In genomic region chr10:16458196-16458977, GRCh38 we compare ENCODE assay signal across 30 cellular contexts. TPM values are rescaled to one million over a fixed set of nuclear protein-coding genes. Genes with fewer than 3 reads are reported as not detected.
DNase-seq lines count a peak whose midpoint lies in the region; ATAC-seq and TF ChIP-seq lines count a peak whose summit lies in the region.
"Had no signal": no experiment of that assay in that cellular context is flagged by ENCODE, and none has a peak within 500 bp of the region (broad histone marks: within the 10 kb centered on the region; RNA-seq: fewer than 3 reads in every experiment).

No MANE protein-coding gene starts in this region.

- H3K36me3 Mint-ChIP-seq in activated CD8-positive, alpha-beta memory T cell treated with anti-CD3 and anti-CD28 coated beads, Interleukin-2, amount 10 ng/mL, durations not matched to agents 7 days and 5 days = peaks cover 15% of the 10 kb centered on the region
- no peaks in the 10 kb centered on the region for H3K36me3 Mint-ChIP-seq in nephron progenitor cell (ENCODE audit: low read depth)
- H3K36me3 Mint-ChIP-seq: mesothelial cell of epicardium; natural killer cell treated with Interleukin-12 subunit alpha and Interleukin-12 subunit beta and Interleukin-15 and Interleukin-18, amount 100 ng/mL, for 72 hours had no signal

- H3K27ac Mint-ChIP-seq in activated CD8-positive, alpha-beta memory T cell treated with anti-CD3 and anti-CD28 coated beads, Interleukin-2, amount 10 ng/mL, durations not matched to agents 7 days and 5 days = peak overlapping the region; percentile 2
- peak overlapping the region; percentile 64 for H3K27ac Mint-ChIP-seq in nephron progenitor cell
- H3K27ac Mint-ChIP-seq: activated CD4-positive, alpha-beta memory T cell treated with anti-CD3 and anti-CD28 coated beads, Interleukin-2, amount 10 ng/mL, durations not matched to agents 7 days and 5 days; endodermal cell; mesothelial cell of epicardium; natural killer cell treated with Interleukin-12 subunit alpha and Interleukin-12 subunit beta and Interleukin-15 and Interleukin-18, amount 100 ng/mL, for 72 hours had no signal

- H3K4me1 Mint-ChIP-seq in activated CD8-positive, alpha-beta memory T cell treated with anti-CD3 and anti-CD28 coated beads, Interleukin-2, amount 10 ng/mL, durations not matched to agents 7 days and 5 days = peaks cover 11% of the 10 kb centered on the region
- peaks cover 7% of the 10 kb centered on the region for H3K4me1 Mint-ChIP-seq in nephron progenitor cell
- H3K4me1 Mint-ChIP-seq: endodermal cell, mesothelial cell of epicardium had no signal

- no peak for DNase-seq in activated CD8-positive, alpha-beta memory T cell treated with anti-CD3 and anti-CD28 coated beads, Interleukin-2, amount 10 ng/mL, durations not matched to agents 7 days and 5 days
- DNase-seq in activated CD8-positive, alpha-beta memory T cell treated with anti-CD3 and anti-CD28 coated beads for 24 hours = no peak
- peak; percentile 47 for DNase-seq in NCI-H69 (lab: John Stamatoyannopoulos, UW)
- DNase-seq in nephron progenitor cell = no peak
- no peak for DNase-seq in GM03348 (ENCODE audit: low spot score)
- DNase-seq in posterior vena cava (ENCODE audit: low spot score) = no peak
- DNase-seq in Right ventricle myocardium inferior (ENCODE audit: missing footprints) = no peak
- DNase-seq: activated CD4-positive, alpha-beta memory T cell treated with anti-CD3 and anti-CD28 coated beads, Interleukin-2, amount 10 ng/mL, durations not matched to agents 7 days and 5 days; activated naive CD4-positive, alpha-beta T cell; activated T-cell treated with anti-CD3 and anti-CD28 coated beads, Interleukin-2, amount 50 U/mL, for 1 hour; amygdala; COR-L47; endodermal cell; esophagus squamous epithelium; hippocampal formation; left ventricle myocardium inferior; NCI-H1105; NCI-H1930; NCI-H2227 treated with DMSO at 0.1 percent for 48 hours; pancreas; Peyer's patch; right cardiac atrium; stimulated activated CD4-positive, alpha-beta T cell treated with anti-CD3 and anti-CD28 coated beads, Interleukin-12 subunit alpha, Interleukin-12 subunit beta, amount 100 ng/mL, for 4 hours; stimulated activated CD4-positive, alpha-beta T cell treated with anti-CD3 and anti-CD28 coated beads, Interleukin-4, amount 100 ng/mL, for 4 hours; stimulated activated naive CD4-positive, alpha-beta T cell treated with Interleukin-2 at 50 U/mL for 16 hours; T-helper 1 cell; uterus had no signal

- ATAC-seq in activated CD8-positive, alpha-beta memory T cell treated with anti-CD3 and anti-CD28 coated beads, Interleukin-2, amount 10 ng/mL, durations not matched to agents 7 days and 5 days = no peak
- peak; percentile 48 for ATAC-seq in GM21526 (IDR thresholded peaks at IDR 0.05; ENCODE audit: low FRiP score, unreplicated experiment)
- no peak for ATAC-seq in Right ventricle myocardium inferior
- ATAC-seq: natural killer cell treated with Interleukin-12 subunit alpha and Interleukin-12 subunit beta and Interleukin-15 and Interleukin-18, amount 100 ng/mL, for 72 hours; pancreas; right cardiac atrium had no signal

- H3K4me3 Mint-ChIP-seq in activated CD8-positive, alpha-beta memory T cell treated with anti-CD3 and anti-CD28 coated beads, Interleukin-2, amount 10 ng/mL, durations not matched to agents 7 days and 5 days = no peak overlapping the region
- H3K4me3 Mint-ChIP-seq in nephron progenitor cell = no peak overlapping the region
- H3K4me3 Mint-ChIP-seq: activated CD4-positive, alpha-beta memory T cell treated with anti-CD3 and anti-CD28 coated beads, Interleukin-2, amount 10 ng/mL, durations not matched to agents 7 days and 5 days; endodermal cell; mesothelial cell of epicardium; natural killer cell treated with Interleukin-12 subunit alpha and Interleukin-12 subunit beta and Interleukin-15 and Interleukin-18, amount 100 ng/mL, for 72 hours had no signal

- H3K27me3 Mint-ChIP-seq in activated CD8-positive, alpha-beta memory T cell treated with anti-CD3 and anti-CD28 coated beads, Interleukin-2, amount 10 ng/mL, durations not matched to agents 7 days and 5 days = no peaks in the 10 kb centered on the region
- peaks cover 13% of the 10 kb centered on the region for H3K27me3 Mint-ChIP-seq in nephron progenitor cell (ENCODE audit: low read depth, poor library complexity)
- H3K27me3 Mint-ChIP-seq: activated CD4-positive, alpha-beta memory T cell treated with anti-CD3 and anti-CD28 coated beads, Interleukin-2, amount 10 ng/mL, durations not matched to agents 7 days and 5 days; natural killer cell treated with Interleukin-12 subunit alpha and Interleukin-12 subunit beta and Interleukin-15 and Interleukin-18, amount 100 ng/mL, for 72 hours had no signal

- TF ChIP-seq CTCF in nephron progenitor cell (IDR thresholded peaks at IDR 0.05) = no peak

- CTCF ChIA-PET in activated CD8-positive, alpha-beta memory T cell treated with anti-CD3 and anti-CD28 coated beads, Interleukin-2, amount 10 ng/mL, durations not matched to agents 7 days and 5 days (lab: Charles Lee) = no interaction called here

- intact Hi-C loops in posterior vena cava (cut with DNase I) = no loop called here
- intact Hi-C loops in Right ventricle myocardium inferior (cut with DNase I) = no loop called here

- H3K9me3 Mint-ChIP-seq in activated CD8-positive, alpha-beta memory T cell treated with anti-CD3 and anti-CD28 coated beads, Interleukin-2, amount 10 ng/mL, durations not matched to agents 7 days and 5 days (ENCODE audit: low read depth) = no peaks in the 10 kb centered on the region
- no peaks in the 10 kb centered on the region for H3K9me3 Mint-ChIP-seq in nephron progenitor cell
- H3K9me3 Mint-ChIP-seq: activated CD4-positive, alpha-beta memory T cell treated with anti-CD3 and anti-CD28 coated beads, Interleukin-2, amount 10 ng/mL, durations not matched to agents 7 days and 5 days; endodermal cell; mesothelial cell of epicardium; natural killer cell treated with Interleukin-12 subunit alpha and Interleukin-12 subunit beta and Interleukin-15 and Interleukin-18, amount 100 ng/mL, for 72 hours had no signal

RNA-seq across cellular contexts. Expression of gene PTER, which starts 21.6 kb away (rescaled TPM):
- total RNA-seq in activated CD8-positive, alpha-beta memory T cell treated with anti-CD3 and anti-CD28 coated beads, Interleukin-2, amount 10 ng/mL, durations not matched to agents 7 days and 5 days = 10 to 100 TPM; 16.0 to 18.7 TPM
- total RNA-seq in posterior vena cava (1 to 10 TPM; 5.4 to 6.0 TPM), Right ventricle myocardium inferior (23.0 TPM)
